In genomic region chr10:1390200-1390599, GRCh38 we compare ENCODE assay signal across 29 cellular contexts.
"Had no signal": no experiment of that assay in that cellular context is flagged by ENCODE, and none has a peak within 500 bp of the region (broad histone marks: within the 10 kb centered on the region; RNA-seq: fewer than 3 reads in every experiment).

No MANE protein-coding gene starts in this region.

- H3K9me3 ChIP-seq: neutrophil, ovary, psoas muscle, suprapubic skin, thoracic aorta, tibial artery, upper lobe of right lung had no signal

- H3K9ac ChIP-seq: neural progenitor cell had no signal

- H3K9me3 Mint-ChIP-seq: natural killer cell; stimulated activated effector memory CD8-positive, alpha-beta T cell treated with anti-CD3 and anti-CD28 coated beads, Interleukin-12 subunit alpha, Interleukin-12 subunit beta, amount 100 ng/mL, for 72 hours; stimulated activated naive CD8-positive, alpha-beta T cell treated with anti-CD3 and anti-CD28 coated beads, Interleukin-15, Interleukin-2, amounts not matched to agents 100 ng/mL and 50 ng/mL, for 24 hours had no signal

- DNase-seq: heart left ventricle; left ventricle myocardium inferior; mesendoderm; naive B cell; natural killer cell; nephron progenitor cell; occipital lobe; ovary; psoas muscle; stimulated activated CD4-positive, alpha-beta T cell treated with anti-CD3 and anti-CD28 coated beads, Interleukin-12 subunit alpha, Interleukin-12 subunit beta, amount 100 ng/mL, for 4 hours; stimulated activated CD4-positive, alpha-beta T cell treated with anti-CD3 and anti-CD28 coated beads, Interleukin-15, amount 100 ng/mL, for 24 hours; stimulated activated CD4-positive, alpha-beta T cell treated with anti-CD3 and anti-CD28 coated beads, Interleukin-2, amount 100 ng/mL, for 24 hours; stimulated activated CD4-positive, alpha-beta T cell treated with anti-CD3 and anti-CD28 coated beads, Interleukin-4, amount 100 ng/mL, for 1 hour; stimulated activated naive CD4-positive, alpha-beta T cell; tibial artery; trophoblast cell had no signal

- H3K4me1 Mint-ChIP-seq: naive B cell; natural killer cell; neural progenitor cell; stimulated activated effector memory CD8-positive, alpha-beta T cell treated with anti-CD3 and anti-CD28 coated beads, Interleukin-12 subunit alpha, Interleukin-12 subunit beta, amount 100 ng/mL, for 72 hours had no signal

- H3K27ac Mint-ChIP-seq: mesothelial cell of epicardium; naive B cell; natural killer cell; nephron progenitor cell; neural progenitor cell; stimulated activated effector memory CD8-positive, alpha-beta T cell treated with anti-CD3 and anti-CD28 coated beads, Interleukin-12 subunit alpha, Interleukin-12 subunit beta, amount 100 ng/mL, for 72 hours; stimulated activated naive CD8-positive, alpha-beta T cell treated with anti-CD3 and anti-CD28 coated beads, Interleukin-15, Interleukin-2, amounts not matched to agents 100 ng/mL and 50 ng/mL, for 24 hours had no signal

- FAIRE-seq: urothelium cell line had no signal

- H3K4me3 Mint-ChIP-seq: mesothelial cell of epicardium; naive B cell; natural killer cell; nephron progenitor cell; neural progenitor cell; stimulated activated effector memory CD8-positive, alpha-beta T cell treated with anti-CD3 and anti-CD28 coated beads, Interleukin-12 subunit alpha, Interleukin-12 subunit beta, amount 100 ng/mL, for 72 hours; stimulated activated naive CD8-positive, alpha-beta T cell treated with anti-CD3 and anti-CD28 coated beads, Interleukin-15, Interleukin-2, amounts not matched to agents 100 ng/mL and 50 ng/mL, for 24 hours had no signal

- H3K36me3 ChIP-seq: heart left ventricle, left ventricle myocardium inferior, neural progenitor cell, neutrophil, ovary, suprapubic skin, thoracic aorta, tibial artery, upper lobe of right lung had no signal

- H3K27ac ChIP-seq: heart left ventricle, hepatocyte, left ventricle myocardium inferior, neural progenitor cell, neutrophil, ovary, psoas muscle, skin epidermis, suprapubic skin, thoracic aorta, tibial artery, upper lobe of right lung had no signal

- H3K4me1 ChIP-seq: heart left ventricle, left ventricle myocardium inferior, neural progenitor cell, psoas muscle, suprapubic skin, tibial artery, upper lobe of right lung had no signal

- H2AFZ ChIP-seq: hepatocyte, neural progenitor cell had no signal

- H3K27me3 ChIP-seq: hepatocyte, neural progenitor cell, ovary, suprapubic skin, tibial artery, upper lobe of right lung had no signal

- H3K4me2 ChIP-seq: hepatocyte, neural progenitor cell had no signal

- ATAC-seq: heart left ventricle; natural killer cell; psoas muscle; sciatic nerve; stimulated activated effector memory CD8-positive, alpha-beta T cell treated with anti-CD3 and anti-CD28 coated beads, Interleukin-12 subunit alpha, Interleukin-12 subunit beta, amount 100 ng/mL, for 72 hours; upper lobe of right lung had no signal

- H3K4me3 ChIP-seq: heart left ventricle, hepatocyte, left ventricle myocardium inferior, lung, neural progenitor cell, ovary, psoas muscle, skin epidermis, suprapubic skin, thoracic aorta, tibial artery, upper lobe of right lung had no signal

- H3K36me3 Mint-ChIP-seq: naive B cell; natural killer cell; neural progenitor cell; stimulated activated effector memory CD8-positive, alpha-beta T cell treated with anti-CD3 and anti-CD28 coated beads, Interleukin-12 subunit alpha, Interleukin-12 subunit beta, amount 100 ng/mL, for 72 hours had no signal

- H3K79me2 ChIP-seq: hepatocyte had no signal
